9 cellular contexts compared by ENCODE assay signal in the genomic region with DNA sequence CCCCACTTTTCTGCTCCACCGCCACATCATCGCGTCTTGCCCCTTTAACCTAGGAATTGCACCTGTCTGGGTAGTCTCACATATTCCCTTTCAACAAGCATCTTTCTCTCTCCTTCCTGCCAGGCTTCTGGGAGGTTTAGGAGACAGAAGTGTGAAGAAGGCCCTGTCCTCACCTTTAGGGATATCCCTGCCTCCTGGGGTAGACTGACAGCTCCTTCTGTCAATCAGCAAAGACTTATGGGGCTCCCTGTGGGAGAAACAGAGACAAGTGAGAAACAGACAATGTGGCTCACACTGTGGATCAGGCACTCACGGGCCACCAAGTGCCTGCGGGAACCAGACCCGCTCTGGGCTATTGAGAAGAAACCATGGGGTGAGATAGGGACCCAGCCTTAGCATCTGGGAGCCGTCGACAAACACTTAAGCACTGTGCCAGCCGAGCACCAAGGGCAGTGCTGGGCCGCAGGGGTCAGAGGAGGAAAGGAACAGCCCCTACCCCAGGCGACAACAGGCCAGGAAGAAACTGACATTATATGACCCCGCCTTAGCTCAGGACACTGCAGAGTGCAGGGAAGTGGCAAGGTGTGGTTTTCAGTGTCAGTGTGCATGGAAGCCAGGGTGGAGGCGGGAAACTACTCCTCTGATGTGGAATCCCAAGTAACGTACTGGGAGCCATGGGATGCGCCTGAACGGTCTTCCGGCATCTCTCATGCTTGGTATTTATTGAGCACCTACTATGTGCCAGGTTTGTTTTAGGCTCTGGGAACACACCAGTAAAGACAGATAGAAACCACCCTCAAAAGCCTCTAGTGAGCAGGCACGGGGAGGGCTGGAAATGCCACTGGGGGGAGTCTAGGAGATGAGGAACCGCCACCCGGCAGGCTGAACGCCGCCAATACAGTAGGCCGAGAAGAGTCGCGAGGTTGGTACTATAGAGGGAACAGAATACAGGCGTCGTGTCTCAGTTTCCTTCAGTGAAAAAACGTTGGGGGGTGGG. TPM values are rescaled to one million over a fixed set of nuclear protein-coding genes. Genes with fewer than 3 reads are reported as not detected.
A peak's percentile ranks its signal among the peaks of the same experiment; 100 is the strongest.
DNase-seq lines count a peak whose midpoint lies in the region; ATAC-seq and TF ChIP-seq lines count a peak whose summit lies in the region.
"Had no signal": no experiment of that assay in that cellular context is flagged by ENCODE, and none has a peak within 500 bp of the region (broad histone marks: within the 10 kb centered on the region; RNA-seq: fewer than 3 reads in every experiment).

No MANE protein-coding gene starts in this region.

- peak overlapping the region in 3 of 4 donors; percentile 3 to 79 (median 14) for H3K27ac ChIP-seq in Peyer's patch
- H3K27ac ChIP-seq in esophagus squamous epithelium, result peak overlapping the region in 3 of 4 donors; percentile 5 to 21 (median 13)
- H3K27ac ChIP-seq in sigmoid colon, result peak overlapping the region in 2 of 4 donors; percentile 67 to 71
- H3K27ac ChIP-seq: adrenal gland had no signal

- H3K4me3 ChIP-seq in Peyer's patch (peak overlapping the region in 2 of 4 donors; percentile 55 to 58), esophagus squamous epithelium (peak overlapping the region; percentile 30 to 72 (median 54)), sigmoid colon (peak overlapping the region; percentile 29 to 52 (median 46))

- H3K4me1 ChIP-seq in Peyer's patch, result peaks cover 0 to 47% (median 8%) of the 10 kb centered on the region in 4 donors
- peaks cover 33 to 76% (median 36%) of the 10 kb centered on the region in 3 donors for H3K4me1 ChIP-seq in esophagus squamous epithelium
- peaks cover 0 to 37% (median 28%) of the 10 kb centered on the region in 4 donors for H3K4me1 ChIP-seq in sigmoid colon

- ATAC-seq in HG03280 (IDR thresholded peaks at IDR 0.05; ENCODE audit: unreplicated experiment) (no peak), SK-N-SH treated with all-trans-retinoic acid at 6 μM for 48 hours (no peak; the same call in 2 of the 3 replicates)

- in situ Hi-C loops in GM13976 (cut with MboI; ENCODE audit: low sequenced_read_pairs, unreplicated experiment), result no loop called here

- H3K36me3 ChIP-seq in Peyer's patch (no peaks in the 10 kb centered on the region), esophagus squamous epithelium (no peaks in the 10 kb centered on the region), sigmoid colon (no peaks in the 10 kb centered on the region)
- H3K36me3 ChIP-seq: adrenal gland had no signal

- intact Hi-C loops in esophagus squamous epithelium (cut with DNase I), result no loop called here
- intact Hi-C loops in sigmoid colon (cut with DNase I), result no loop called here

- no peak for TF ChIP-seq EP300 in sigmoid colon (IDR thresholded peaks at IDR 0.05)

- peak; percentile 47 for DNase-seq in GM20000 (ENCODE audit: low spot score)
- no peak for DNase-seq in Peyer's patch
- DNase-seq in esophagus squamous epithelium (lab: John Stamatoyannopoulos, UW), result no peak
- DNase-seq in sigmoid colon, result no peak
- no peak for DNase-seq in GM13976 (ENCODE audit: low spot score)
- DNase-seq: T1000 had no signal

- WGBS in esophagus squamous epithelium, 2 donors, result 54 to 57% methylated on average over 16 to 24 of the region's 28 CpGs
- WGBS in sigmoid colon, 2 donors, result 44 to 61% methylated on average over 28 of the region's 28 CpGs

- H3K27me3 ChIP-seq in Peyer's patch, result peaks cover 0 to 10% of the 10 kb centered on the region in 2 donors
- peaks cover 0 to 83% (median 11%) of the 10 kb centered on the region in 4 donors for H3K27me3 ChIP-seq in esophagus squamous epithelium
- H3K27me3 ChIP-seq in sigmoid colon, result peaks cover 8 to 62% (median 51%) of the 10 kb centered on the region in 3 donors

- TF ChIP-seq POLR2A in Peyer's patch (IDR thresholded peaks at IDR 0.05) (no peak), esophagus squamous epithelium (IDR thresholded peaks at IDR 0.05) (no peak), sigmoid colon (IDR thresholded peaks at IDR 0.05) (no peak)

- no peak for TF ChIP-seq CTCF in GM20000 (IDR thresholded peaks at IDR 0.05; ENCODE audit: extremely low read depth, missing control alignments)
- TF ChIP-seq CTCF in Peyer's patch (IDR thresholded peaks at IDR 0.05), result no peak
- no peak for TF ChIP-seq CTCF in esophagus squamous epithelium (IDR thresholded peaks at IDR 0.05)
- TF ChIP-seq CTCF in sigmoid colon (IDR thresholded peaks at IDR 0.05), result no peak
- TF ChIP-seq CTCF in GM13976 (IDR thresholded peaks at IDR 0.05; ENCODE audit: borderline replicate concordance, control extremely low read depth, extremely low read depth, insufficient read depth, missing control alignments), result no peak

- H3K9me3 ChIP-seq in Peyer's patch, result no peaks in the 10 kb centered on the region
- H3K9me3 ChIP-seq in esophagus squamous epithelium, result no peaks in the 10 kb centered on the region
- H3K9me3 ChIP-seq in sigmoid colon, result no peaks in the 10 kb centered on the region
- H3K9me3 ChIP-seq: adrenal gland had no signal

TF ChIP-seq in SK-N-SH treated with all-trans-retinoic acid at 6 μM for 48 hours, 23 proteins besides CTCF, POLR2A, EP300 and RAD21:
- no peak for TF ChIP-seq ZC3H10 (CRISPR knock-in tag; IDR thresholded peaks at IDR 0.05)
- TF ChIP-seq ZNF8 (CRISPR knock-in tag; IDR thresholded peaks at IDR 0.05), result no peak
- TF ChIP-seq ZFP3 (CRISPR knock-in tag; IDR thresholded peaks at IDR 0.05), result no peak
- no peak for TF ChIP-seq GLIS3 (CRISPR knock-in tag; IDR thresholded peaks at IDR 0.05)
- TF ChIP-seq OSR1 (CRISPR knock-in tag; IDR thresholded peaks at IDR 0.05), result no peak
- no peak for TF ChIP-seq TCF4 (CRISPR knock-in tag; IDR thresholded peaks at IDR 0.05; ENCODE audit: borderline replicate concordance)
- no peak for TF ChIP-seq ZNF565 (CRISPR knock-in tag; conservative IDR thresholded peaks at IDR 0.05; ENCODE audit: low read depth)
- TF ChIP-seq RARB (CRISPR knock-in tag; IDR thresholded peaks at IDR 0.05), result no peak
- TF ChIP-seq PPARA (CRISPR knock-in tag; IDR thresholded peaks at IDR 0.05; ENCODE audit: borderline replicate concordance), result no peak
- TF ChIP-seq, protein P1, sequence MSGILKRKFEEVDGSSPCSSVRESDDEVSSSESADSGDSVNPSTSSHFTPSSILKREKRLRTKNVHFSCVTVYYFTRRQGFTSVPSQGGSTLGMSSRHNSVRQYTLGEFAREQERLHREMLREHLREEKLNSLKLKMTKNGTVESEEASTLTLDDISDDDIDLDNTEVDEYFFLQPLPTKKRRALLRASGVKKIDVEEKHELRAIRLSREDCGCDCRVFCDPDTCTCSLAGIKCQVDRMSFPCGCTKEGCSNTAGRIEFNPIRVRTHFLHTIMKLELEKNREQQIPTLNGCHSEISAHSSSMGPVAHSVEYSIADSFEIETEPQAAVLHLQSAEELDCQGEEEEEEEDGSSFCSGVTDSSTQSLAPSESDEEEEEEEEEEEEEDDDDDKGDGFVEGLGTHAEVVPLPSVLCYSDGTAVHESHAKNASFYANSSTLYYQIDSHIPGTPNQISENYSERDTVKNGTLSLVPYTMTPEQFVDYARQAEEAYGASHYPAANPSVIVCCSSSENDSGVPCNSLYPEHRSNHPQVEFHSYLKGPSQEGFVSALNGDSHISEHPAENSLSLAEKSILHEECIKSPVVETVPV (CRISPR knock-in tag; IDR thresholded peaks at IDR 0.05), result no peak
- no peak for TF ChIP-seq ZFP30 (CRISPR knock-in tag; IDR thresholded peaks at IDR 0.05)

RNA-seq across cellular contexts. Expression of gene EFCC1, which starts 1.8 kb away (rescaled TPM):
- total RNA-seq in Peyer's patch, result 10 to 100 TPM in 1 of 4 donors, 1 to 10 TPM in 3; 3.3 to 40.4 (median 4.0) TPM
- total RNA-seq in esophagus squamous epithelium, result 1 to 10 TPM in 1 of 4 donors, under 1 TPM in 3; 0.19 to 2.9 (median 0.48) TPM
- total RNA-seq in sigmoid colon, result 10 to 100 TPM in 1 of 4 donors, 1 to 10 TPM in 3; 4.6 to 15.0 (median 5.3) TPM
- polyA plus RNA-seq in sigmoid colon, result 1 to 10 TPM in 2 of 3 donors, under 1 TPM in 1; 0.46 to 2.4 (median 1.9) TPM

RNA-seq across cellular contexts. Expression of gene CFAP92, which starts 9.0 kb away (rescaled TPM):
- total RNA-seq in Peyer's patch (1 to 10 TPM in 3 of 4 donors, not detected in 1; 1.5 to 2.4 (median 1.7) TPM), esophagus squamous epithelium (1 to 10 TPM in 1 of 4 donors, under 1 TPM in 3; 0.40 to 1.4 (median 0.98) TPM), sigmoid colon (under 1 TPM in 3 of 4 donors, not detected in 1; under 0.01 to 0.83 (median 0.33) TPM)
- 1 to 10 TPM in 1 of 3 donors, under 1 TPM in 1, not detected in 1; 0.61 to 1.2 TPM for polyA plus RNA-seq in sigmoid colon

RNA-seq across cellular contexts. Expression of gene GP9, which starts 57.7 kb away (rescaled TPM):
- total RNA-seq in Peyer's patch (not detected), esophagus squamous epithelium (not detected), sigmoid colon (not detected)
- under 1 TPM in 1 of 3 donors, not detected in 2; 0.26 TPM for polyA plus RNA-seq in sigmoid colon
- total RNA-seq: adrenal gland had no signal
